ENCODE assay signal across 8 cellular contexts in genomic region chr7:80916770-80917681, GRCh38. TPM values are rescaled to one million over a fixed set of nuclear protein-coding genes. Genes with fewer than 3 reads are reported as not detected.
DNase-seq lines count a peak whose midpoint lies in the region; ATAC-seq, FAIRE-seq and TF ChIP-seq lines count a peak whose summit lies in the region.

No MANE protein-coding gene starts in this region.

- TF ChIP-seq CTCF in endothelial cell of umbilical vein (IDR thresholded peaks at IDR 0.05; ENCODE audit: extremely low read depth in 1 of 2, insufficient read depth in 1 of 2, low read depth in 1 of 2, low read length in 2 of 2) (peak; percentile 23 to 48), omental fat pad (IDR thresholded peaks at IDR 0.05) (no peak)

- peaks cover 10% of the 10 kb centered on the region for H3K4me1 ChIP-seq in endothelial cell of umbilical vein (ENCODE audit: control insufficient read depth, extremely low read depth, insufficient read depth, low read length)

- CTCF ChIA-PET in endothelial cell of umbilical vein (lab: Charles Lee) = interaction anchor here (0.6 to 7.0 kb wide), 19 partner anchors 10 to 565 kb away, joined by 3 to 67 read pairs (median 3); no protein-coding TSS in a partner anchor

- no peak overlapping the region for H3K27ac ChIP-seq in endothelial cell of umbilical vein (ENCODE audit: insufficient read depth, low read depth, low read length)

- no peak overlapping the region for H2AFZ ChIP-seq in endothelial cell of umbilical vein (ENCODE audit: low read depth, low read length)

- dilution Hi-C loops in endothelial cell of umbilical vein (cut with MboI; ENCODE audit: extremely low pct_ligation_motif_present, low sequenced_read_pairs) = no loop called here

- DNase-seq in DMS53 (lab: John Stamatoyannopoulos, UW) (peak; percentile 52), NCI-H446 (lab: John Stamatoyannopoulos, UW) (peak; percentile 17 to 46), endothelial cell of umbilical vein (ENCODE audit: low read depth, low spot score) (peak; percentile 53), omental fat pad (ENCODE audit: low spot score) (no peak)
- DNase-seq in activated CD4-positive, alpha-beta T cell treated with anti-CD3 and anti-CD28 coated beads for 1 hour = no peak
- no peak for DNase-seq in activated CD4-positive, alpha-beta T cell treated with anti-CD3 and anti-CD28 coated beads for 4 hours
- DNase-seq in stimulated activated CD4-positive, alpha-beta T cell treated with anti-CD3 and anti-CD28 coated beads, Interleukin-12 subunit alpha, Interleukin-12 subunit beta, amount 100 ng/mL, for 4 hours = no peak

- intact Hi-C loops in endothelial cell of umbilical vein (cut with micrococcal nuclease) = loop anchor here (5.0 to 10.0 kb wide), 3 partner anchors 220 to 1808 kb away; no protein-coding TSS in a partner anchor

- peaks cover 53 to 83% of the 10 kb centered on the region in 2 experiments for H3K27me3 ChIP-seq in endothelial cell of umbilical vein (ENCODE audit: control insufficient read depth in 2 of 2, insufficient read depth in 2 of 2, low read length in 2 of 2)

- ATAC-seq in omental fat pad (ENCODE audit: low FRiP score) (peak; percentile 16), GM21526 (IDR thresholded peaks at IDR 0.05; ENCODE audit: low FRiP score, unreplicated experiment) (no peak)

- no peak overlapping the region for H3K4me2 ChIP-seq in endothelial cell of umbilical vein (ENCODE audit: insufficient read depth, low read length)

- FAIRE-seq in endothelial cell of umbilical vein (lab: Jason Lieb, UNC) = peak; percentile 60

- no TSS peak for BruUV-seq in endothelial cell of umbilical vein (replicated peaks; lab: Mats Ljungman, UMichigan)

- no peak for TF ChIP-seq POLR2A in endothelial cell of umbilical vein (IDR thresholded peaks at IDR 0.05; ENCODE audit: low read depth, low read length)

- H3K4me3 ChIP-seq in endothelial cell of umbilical vein (replicated peaks in 1 of 3; ENCODE audit: insufficient read depth in 1 of 3, low read depth in 1 of 3, low read length in 3 of 3) = no peak overlapping the region

- no peaks in the 10 kb centered on the region for H3K36me3 ChIP-seq in endothelial cell of umbilical vein (ENCODE audit: control insufficient read depth in 2 of 2, extremely low read depth in 1 of 2, insufficient read depth in 2 of 2, low read length in 2 of 2)

- no peaks in the 10 kb centered on the region for H3K9me1 ChIP-seq in endothelial cell of umbilical vein (replicated peaks; ENCODE audit: control insufficient read depth, extremely low read depth, insufficient read depth, low read length)

- H3K9me3 ChIP-seq in endothelial cell of umbilical vein (replicated peaks; ENCODE audit: control insufficient read depth, insufficient read depth, low read length) = no peaks in the 10 kb centered on the region

- POLR2A ChIA-PET in endothelial cell of umbilical vein (lab: Charles Lee) = no interaction called here

- no peaks in the 10 kb centered on the region for H3K79me2 ChIP-seq in endothelial cell of umbilical vein (ENCODE audit: control insufficient read depth, insufficient read depth, low read length)

- H3K9ac ChIP-seq in endothelial cell of umbilical vein (replicated peaks; ENCODE audit: extremely low read depth, insufficient read depth, low read length) = no peak overlapping the region

- no peaks in the 10 kb centered on the region for H4K20me1 ChIP-seq in endothelial cell of umbilical vein (replicated peaks; ENCODE audit: control insufficient read depth, extremely low read depth, insufficient read depth, low read length)

TF ChIP-seq in endothelial cell of umbilical vein, 7 proteins besides CTCF, POLR2A, EP300 and RAD21:
- TF ChIP-seq POLR2AphosphoS5 (IDR thresholded peaks at IDR 0.05; ENCODE audit: insufficient read depth, low read depth, low read length) (no peak), MYC (IDR thresholded peaks at IDR 0.05; ENCODE audit: low read depth, low read length) (no peak), EZH2 (IDR thresholded peaks at IDR 0.05; ENCODE audit: borderline replicate concordance, low read depth, low read length, severe bottlenecking) (peak; percentile 23), MAX (IDR thresholded peaks at IDR 0.05; ENCODE audit: insufficient read depth, insufficient read length) (no peak), JUN (IDR thresholded peaks at IDR 0.05; ENCODE audit: borderline replicate concordance, insufficient read depth, insufficient read length, low read depth) (no peak), GATA2 (IDR thresholded peaks at IDR 0.05; ENCODE audit: insufficient read depth, insufficient read length, low read depth, low read length) (no peak), FOS (IDR thresholded peaks at IDR 0.05; ENCODE audit: borderline replicate concordance, insufficient read depth, low read length) (peak; percentile 25)

RNA-seq across cellular contexts. Expression of gene SEMA3C, which starts 1.8 kb away (rescaled TPM):
- total RNA-seq in endothelial cell of umbilical vein (0.09 and 0.18 TPM in 2 replicates), omental fat pad (100 to 1,000 TPM in 2 of 4 donors, 10 to 100 TPM in 2; 46.2 to 201 (median 126) TPM)
- 0.01 TPM in 1 of 2 replicates, not detected in the other for polyA plus RNA-seq in endothelial cell of umbilical vein
- polyA plus RNA-seq in endothelial cell of umbilical vein (2011; cell fraction: cytosol; rRNA removed) = 0.03 and 0.09 TPM in 2 replicates
- 0.04 and 0.06 TPM in 2 replicates for polyA plus RNA-seq in endothelial cell of umbilical vein (2011; cell fraction: nucleus; rRNA removed)
- polyA plus RNA-seq in endothelial cell of umbilical vein (2012) = 0.15 and 0.21 TPM in 2 replicates
- not detected in 2 replicates for polyA minus RNA-seq in endothelial cell of umbilical vein
- polyA minus RNA-seq in endothelial cell of umbilical vein (2011; cell fraction: cytosol; rRNA and poly(A)+ RNA removed) = 3.4 TPM
- polyA minus RNA-seq in endothelial cell of umbilical vein (2011; cell fraction: nucleus; rRNA and poly(A)+ RNA removed) = 0.96 TPM in 1 of 2 replicates, not detected in the other

Comparison
In these comparisons a context has a peak if more than half of its experiments do, and no peak if none do; other contexts are left out.
1. DNase-seq: peak in DMS53 (single experiment), NCI-H446 (2 of 2) and endothelial cell of umbilical vein (single experiment); none in omental fat pad (single experiment), activated CD4-positive, alpha-beta T cell treated with anti-CD3 and anti-CD28 coated beads for 1 hour (single experiment), activated CD4-positive, alpha-beta T cell treated with anti-CD3 and anti-CD28 coated beads for 4 hours (0 of 2) and stimulated activated CD4-positive, alpha-beta T cell treated with anti-CD3 and anti-CD28 coated beads, Interleukin-12 subunit alpha, Interleukin-12 subunit beta, amount 100 ng/mL, for 4 hours (single experiment).
2. CTCF ChIP-seq: peak in endothelial cell of umbilical vein (2 of 2); none in omental fat pad (0 of 3).
3. RNA of gene SEMA3C, which starts 1.8 kb away (total RNA-seq): 46.2 to 201 TPM in omental fat pad; 0.09 to 0.18 TPM in endothelial cell of umbilical vein; every median in the first group is over 10 times any median in the second.